ENCODE assay signal across 18 cellular contexts in the genomic region with DNA sequence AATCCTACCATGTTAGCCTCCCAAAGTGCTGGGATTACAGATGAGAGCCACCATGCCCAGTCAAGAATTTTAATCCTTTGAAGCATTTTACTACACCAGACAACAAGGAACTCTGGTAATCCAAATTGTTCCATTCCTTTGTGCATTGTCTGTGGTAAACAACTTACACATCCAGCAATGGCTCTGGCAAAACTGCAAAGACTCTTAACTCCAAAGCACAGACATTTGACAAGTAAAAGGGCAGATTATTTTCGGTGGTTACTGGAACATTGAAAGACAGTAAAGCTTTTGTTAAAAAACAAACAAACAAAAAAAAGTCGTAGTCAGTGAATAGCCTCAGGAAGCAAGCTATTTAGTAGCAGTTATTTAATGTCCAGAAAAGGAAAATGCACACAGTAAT.
"Had no signal": no experiment of that assay in that cellular context is flagged by ENCODE, and none has a peak within 500 bp of the region (broad histone marks: within the 10 kb centered on the region; RNA-seq: fewer than 3 reads in every experiment).

No MANE protein-coding gene starts in this region.

- H3K9me3 ChIP-seq: adrenal gland, esophagus squamous epithelium, left lung, SJCRH30, suprapubic skin had no signal

- H3K79me2 ChIP-seq: parathyroid adenoma had no signal

- H3K4me1 ChIP-seq: adrenal gland, esophagus squamous epithelium, heart right ventricle, left lung, parathyroid adenoma, SJCRH30, spleen, suprapubic skin had no signal

- ATAC-seq: activated T-helper 17 cell treated with anti-CD3 and anti-CD28 coated beads, Interleukin-2, amount 50 U/mL, for 72 hours; effector memory CD8-positive, alpha-beta T cell; heart right ventricle; left lung had no signal

- H3K4me3 ChIP-seq: adrenal gland, esophagus squamous epithelium, heart right ventricle, left lung, SJCRH30, spleen, suprapubic skin had no signal

- DNase-seq: activated CD4-positive, alpha-beta T cell treated with anti-CD3 and anti-CD28 coated beads for 1 hour; activated CD4-positive, alpha-beta T cell treated with anti-CD3 and anti-CD28 coated beads, Interleukin-2, amount 50 U/mL, for 4 hours; activated CD8-positive, alpha-beta memory T cell treated with anti-CD3 and anti-CD28 coated beads for 24 hours; activated CD8-positive, alpha-beta memory T cell treated with anti-CD3 and anti-CD28 coated beads, Interleukin-2, amount 50 U/mL, for 4 hours; activated T-cell treated with anti-CD3 and anti-CD28 coated beads, Interleukin-2, amount 50 U/mL, for 24 hours; adrenal gland; effector memory CD8-positive, alpha-beta T cell; esophagus squamous epithelium; heart right ventricle; left lung; SJCRH30; spleen; stimulated activated CD4-positive, alpha-beta T cell treated with anti-CD3 and anti-CD28 coated beads, Interleukin-4, amount 100 ng/mL, for 1 hour; T-helper 1 cell; T-helper 9 cell had no signal

- H2AFZ ChIP-seq: parathyroid adenoma had no signal

- H3K36me3 ChIP-seq: adrenal gland, esophagus squamous epithelium, heart right ventricle, left lung, spleen, suprapubic skin had no signal

- H3K27me3 ChIP-seq: adrenal gland, esophagus squamous epithelium, heart right ventricle, left lung, SJCRH30, spleen, suprapubic skin had no signal

- H3K27ac ChIP-seq: adrenal gland, esophagus squamous epithelium, heart right ventricle, left lung, parathyroid adenoma, SJCRH30, spleen, suprapubic skin had no signal
